Comparison of ENCODE assay signal across 15 cellular contexts in the genomic region with DNA sequence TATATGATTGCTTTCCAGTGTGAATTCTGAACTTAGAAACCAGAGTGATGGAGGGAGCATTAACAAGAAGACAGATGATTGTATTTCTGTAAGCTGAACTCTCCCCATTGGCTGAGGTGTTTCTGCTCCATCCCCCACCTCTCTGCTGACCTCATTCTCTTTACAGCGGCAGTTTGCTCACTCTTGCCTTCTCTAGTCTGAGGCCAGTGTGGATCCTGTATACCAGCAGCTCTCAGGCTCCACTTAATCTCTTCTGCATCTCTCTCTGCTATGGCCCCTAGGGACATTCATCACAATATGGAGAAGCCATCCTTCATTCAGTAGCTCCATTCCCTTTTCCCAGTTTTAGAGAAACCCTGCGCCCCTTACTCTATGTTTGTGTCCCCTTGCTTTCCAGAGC.
DNase-seq lines count a peak whose midpoint lies in the region; ATAC-seq and TF ChIP-seq lines count a peak whose summit lies in the region.
"Had no signal": no experiment of that assay in that cellular context is flagged by ENCODE, and none has a peak within 500 bp of the region (broad histone marks: within the 10 kb centered on the region; RNA-seq: fewer than 3 reads in every experiment).

No MANE protein-coding gene starts in this region.

- WGBS in mesendoderm (ENCODE audit: extremely low coverage, insufficient coverage, low lambda C conversion rate) = no CpG with 5 or more reads among the region's 2 CpGs

- no peaks in the 10 kb centered on the region for H3F3A ChIP-seq in GM23338 (replicated peaks; ENCODE audit: low read depth)

- H3K18ac ChIP-seq in mesendoderm (ENCODE audit: low read length) = no peak overlapping the region

- H3K4me3 Mint-ChIP-seq in GM23338 (no peak overlapping the region; the same call in 2 of the 3 replicates), progenitor cell of endocrine pancreas (ENCODE audit: low read depth) (no peak overlapping the region)

- peak overlapping the region; percentile 75; the same call in 1 of the 2 replicates for H2AFZ ChIP-seq in GM23338

- H3K36me3 Mint-ChIP-seq in GM23338 (ENCODE audit: low read depth) = no peaks in the 10 kb centered on the region
- H3K36me3 Mint-ChIP-seq in progenitor cell of endocrine pancreas (ENCODE audit: insufficient read depth) = peaks cover 3% of the 10 kb centered on the region

- H3K4me2 ChIP-seq in GM23338 = no peak overlapping the region
- no peak overlapping the region for H3K4me2 ChIP-seq in mesendoderm (ENCODE audit: low read length)

- no peak overlapping the region for H2AK5ac ChIP-seq in mesendoderm (ENCODE audit: low read length)

- TF ChIP-seq CTCF in GM23338 (conservative IDR thresholded peaks at IDR 0.05; ENCODE audit: low read depth in 2 of 2) (no peak), progenitor cell of endocrine pancreas (IDR thresholded peaks at IDR 0.05; ENCODE audit: unreplicated experiment) (no peak)

- ATAC-seq in GM23338 = peak; percentile 65
- ATAC-seq: K562 had no signal

- H3K9me2 ChIP-seq in GM23338 (ENCODE audit: insufficient read depth) = no peaks in the 10 kb centered on the region

- H3K27ac ChIP-seq in GM23338 (ENCODE audit: low read depth) (no peak overlapping the region), mesendoderm (ENCODE audit: low read depth, low read length) (no peak overlapping the region)

- no peak overlapping the region for H4K8ac ChIP-seq in mesendoderm (ENCODE audit: low read depth, low read length)

- no peak overlapping the region for H3K9ac ChIP-seq in mesendoderm (ENCODE audit: low read length)

- no peaks in the 10 kb centered on the region for H3K27me3 Mint-ChIP-seq in GM23338 (ENCODE audit: insufficient read depth, low read depth, poor library complexity)
- H3K27me3 Mint-ChIP-seq in progenitor cell of endocrine pancreas = no peaks in the 10 kb centered on the region

- H3K36me3 ChIP-seq in GM23338 (ENCODE audit: insufficient read depth) (no peaks in the 10 kb centered on the region), mesendoderm (ENCODE audit: control insufficient read depth, insufficient read depth, low read length) (no peaks in the 10 kb centered on the region)
- H3K36me3 ChIP-seq: HAP-1 had no signal

- no peak overlapping the region for H3K23ac ChIP-seq in mesendoderm (ENCODE audit: low read length)

- H3K79me2 ChIP-seq in GM23338 (replicated peaks; ENCODE audit: insufficient read depth) (no peaks in the 10 kb centered on the region), mesendoderm (ENCODE audit: control insufficient read depth, insufficient read depth, low read length) (no peaks in the 10 kb centered on the region)

- H3K27ac Mint-ChIP-seq in GM23338 = no peak overlapping the region
- H3K27ac Mint-ChIP-seq in progenitor cell of endocrine pancreas = no peak overlapping the region

- no peak overlapping the region for H3K56ac ChIP-seq in mesendoderm (ENCODE audit: low read length)

- no peak overlapping the region for H2BK5ac ChIP-seq in mesendoderm (ENCODE audit: low read length)

- peaks cover 12% of the 10 kb centered on the region for H3K4me1 Mint-ChIP-seq in GM23338
- H3K4me1 Mint-ChIP-seq in progenitor cell of endocrine pancreas (ENCODE audit: low read depth) = no peaks in the 10 kb centered on the region

- no peak overlapping the region for H4K5ac ChIP-seq in mesendoderm (ENCODE audit: low read length)

- H3K4ac ChIP-seq in mesendoderm (ENCODE audit: low read depth, low read length) = no peak overlapping the region

- peak; percentile 18 for DNase-seq in GM23338 (ENCODE audit: low spot score)
- peak; percentile 71 to 81 for DNase-seq in NCI-H524 (lab: John Stamatoyannopoulos, UW)
- peak; percentile 43 for DNase-seq in amniotic epithelial cell (ENCODE audit: low read depth)
- peak; percentile 46 for DNase-seq in mesendoderm
- DNase-seq in glomerular visceral epithelial cell (ENCODE audit: extremely low spot score) = no peak
- DNase-seq in progenitor cell of endocrine pancreas (ENCODE audit: low spot score, unreplicated experiment) = no peak
- DNase-seq in HCEC 1CT = no peak
- DNase-seq: ACHN, AML-193, Caco-2, NCI-H187, NCI-H510A, RPMI8226 had no signal

- H3K4me1 ChIP-seq in GM23338 (ENCODE audit: insufficient read depth) (peaks cover 10% of the 10 kb centered on the region; the same call in 1 of the 2 replicates), mesendoderm (ENCODE audit: control insufficient read depth, low read depth, low read length) (no peaks in the 10 kb centered on the region)
- H3K4me1 ChIP-seq: Caco-2, HAP-1 had no signal

- no peak overlapping the region for H2BK120ac ChIP-seq in mesendoderm (ENCODE audit: low read depth, low read length)

- H3K4me3 ChIP-seq in GM23338 (no peak overlapping the region), mesendoderm (ENCODE audit: low read length) (no peak overlapping the region)
- H3K4me3 ChIP-seq: HAP-1, K562 had no signal

- H3K9me3 Mint-ChIP-seq in GM23338 = no peaks in the 10 kb centered on the region
- H3K9me3 Mint-ChIP-seq in progenitor cell of endocrine pancreas (ENCODE audit: low read depth) = peaks cover 10% of the 10 kb centered on the region

- no peaks in the 10 kb centered on the region for H4K20me1 ChIP-seq in GM23338 (replicated peaks; ENCODE audit: insufficient read depth)

- H3K79me1 ChIP-seq in mesendoderm (ENCODE audit: low read length) = no peaks in the 10 kb centered on the region

- no peak overlapping the region for H2BK15ac ChIP-seq in mesendoderm (replicated peaks; ENCODE audit: low read depth)

- H3K27me3 ChIP-seq in GM23338 (ENCODE audit: insufficient read depth) (no peaks in the 10 kb centered on the region), mesendoderm (ENCODE audit: insufficient read depth, low read length, poor library complexity) (no peaks in the 10 kb centered on the region)

TF ChIP-seq in GM23338, 12 proteins besides CTCF, POLR2A, EP300 and RAD21 (continues in another document):
- TF ChIP-seq EZH2phosphoT487 (IDR thresholded peaks at IDR 0.05; ENCODE audit: unreplicated experiment) (no peak), ZNF114 (CRISPR knock-in tag; IDR thresholded peaks at IDR 0.05) (no peak), NANOG (IDR thresholded peaks at IDR 0.05; ENCODE audit: borderline replicate concordance) (no peak), STAT1 (IDR thresholded peaks at IDR 0.05; ENCODE audit: unreplicated experiment) (no peak), JUNB (IDR thresholded peaks at IDR 0.05; ENCODE audit: unreplicated experiment) (no peak), POLR2AphosphoS5 (IDR thresholded peaks at IDR 0.05; ENCODE audit: low read depth) (no peak), CREB1 (CRISPR knock-in tag; IDR thresholded peaks at IDR 0.05; ENCODE audit: low read depth) (no peak), EZH2 (IDR thresholded peaks at IDR 0.05; ENCODE audit: low read depth, unreplicated experiment) (no peak)
- TF ChIP-seq, protein P1, sequence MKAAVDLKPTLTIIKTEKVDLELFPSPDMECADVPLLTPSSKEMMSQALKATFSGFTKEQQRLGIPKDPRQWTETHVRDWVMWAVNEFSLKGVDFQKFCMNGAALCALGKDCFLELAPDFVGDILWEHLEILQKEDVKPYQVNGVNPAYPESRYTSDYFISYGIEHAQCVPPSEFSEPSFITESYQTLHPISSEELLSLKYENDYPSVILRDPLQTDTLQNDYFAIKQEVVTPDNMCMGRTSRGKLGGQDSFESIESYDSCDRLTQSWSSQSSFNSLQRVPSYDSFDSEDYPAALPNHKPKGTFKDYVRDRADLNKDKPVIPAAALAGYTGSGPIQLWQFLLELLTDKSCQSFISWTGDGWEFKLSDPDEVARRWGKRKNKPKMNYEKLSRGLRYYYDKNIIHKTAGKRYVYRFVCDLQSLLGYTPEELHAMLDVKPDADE (IDR thresholded peaks at IDR 0.05) = no peak
- TF ChIP-seq, protein P2, sequence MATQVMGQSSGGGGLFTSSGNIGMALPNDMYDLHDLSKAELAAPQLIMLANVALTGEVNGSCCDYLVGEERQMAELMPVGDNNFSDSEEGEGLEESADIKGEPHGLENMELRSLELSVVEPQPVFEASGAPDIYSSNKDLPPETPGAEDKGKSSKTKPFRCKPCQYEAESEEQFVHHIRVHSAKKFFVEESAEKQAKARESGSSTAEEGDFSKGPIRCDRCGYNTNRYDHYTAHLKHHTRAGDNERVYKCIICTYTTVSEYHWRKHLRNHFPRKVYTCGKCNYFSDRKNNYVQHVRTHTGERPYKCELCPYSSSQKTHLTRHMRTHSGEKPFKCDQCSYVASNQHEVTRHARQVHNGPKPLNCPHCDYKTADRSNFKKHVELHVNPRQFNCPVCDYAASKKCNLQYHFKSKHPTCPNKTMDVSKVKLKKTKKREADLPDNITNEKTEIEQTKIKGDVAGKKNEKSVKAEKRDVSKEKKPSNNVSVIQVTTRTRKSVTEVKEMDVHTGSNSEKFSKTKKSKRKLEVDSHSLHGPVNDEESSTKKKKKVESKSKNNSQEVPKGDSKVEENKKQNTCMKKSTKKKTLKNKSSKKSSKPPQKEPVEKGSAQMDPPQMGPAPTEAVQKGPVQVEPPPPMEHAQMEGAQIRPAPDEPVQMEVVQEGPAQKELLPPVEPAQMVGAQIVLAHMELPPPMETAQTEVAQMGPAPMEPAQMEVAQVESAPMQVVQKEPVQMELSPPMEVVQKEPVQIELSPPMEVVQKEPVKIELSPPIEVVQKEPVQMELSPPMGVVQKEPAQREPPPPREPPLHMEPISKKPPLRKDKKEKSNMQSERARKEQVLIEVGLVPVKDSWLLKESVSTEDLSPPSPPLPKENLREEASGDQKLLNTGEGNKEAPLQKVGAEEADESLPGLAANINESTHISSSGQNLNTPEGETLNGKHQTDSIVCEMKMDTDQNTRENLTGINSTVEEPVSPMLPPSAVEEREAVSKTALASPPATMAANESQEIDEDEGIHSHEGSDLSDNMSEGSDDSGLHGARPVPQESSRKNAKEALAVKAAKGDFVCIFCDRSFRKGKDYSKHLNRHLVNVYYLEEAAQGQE (IDR thresholded peaks at IDR 0.05; ENCODE audit: unreplicated experiment) = no peak

Comparison
In these comparisons a context has a peak if more than half of its experiments do, and no peak if none do; other contexts are left out.
1. DNase-seq: peak in GM23338 (single experiment), NCI-H524 (2 of 2), amniotic epithelial cell (single experiment) and mesendoderm (single experiment); none in glomerular visceral epithelial cell (single experiment), progenitor cell of endocrine pancreas (single experiment) and HCEC 1CT (single experiment).